In the genomic region with DNA sequence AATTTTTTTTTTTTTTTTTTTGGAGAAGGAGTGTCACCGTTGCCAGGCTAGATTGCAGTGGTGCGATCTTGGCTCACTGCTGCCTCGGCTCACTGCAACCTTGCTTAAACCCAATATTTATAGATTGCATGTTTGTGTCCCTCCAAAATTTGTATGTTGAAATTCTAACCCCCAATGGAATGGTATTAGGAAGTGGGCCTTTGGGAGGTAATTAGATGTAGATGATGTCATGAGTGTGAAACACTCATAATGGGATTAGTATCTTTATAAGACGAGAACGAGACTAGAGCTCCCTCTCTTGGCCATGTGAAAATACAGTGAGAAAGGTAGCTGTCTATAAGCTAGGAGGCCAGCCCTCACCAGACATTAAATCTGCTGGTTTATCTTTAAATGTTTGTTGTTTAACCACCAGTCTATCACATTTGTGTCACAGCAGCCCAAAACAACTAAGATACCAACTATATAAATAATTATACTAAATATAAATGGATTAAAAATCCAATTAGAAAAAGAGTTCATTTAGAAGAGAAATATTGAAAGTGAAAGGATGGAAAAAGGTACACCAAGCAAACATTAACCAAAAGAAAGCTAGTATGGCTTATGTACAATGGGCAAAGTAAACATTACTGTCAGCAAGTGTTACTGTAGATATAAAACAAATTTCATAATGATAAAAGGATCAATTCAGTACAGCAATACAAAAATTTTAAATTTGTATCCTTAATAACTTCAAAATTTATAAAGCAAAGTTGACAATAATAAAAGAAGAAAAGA, we compare ENCODE assay signal across 9 cellular contexts. TPM values are rescaled to one million over a fixed set of nuclear protein-coding genes. Genes with fewer than 3 reads are reported as not detected.
DNase-seq lines count a peak whose midpoint lies in the region; ATAC-seq, FAIRE-seq and TF ChIP-seq lines count a peak whose summit lies in the region.
"Had no signal": no experiment of that assay in that cellular context is flagged by ENCODE, and none has a peak within 500 bp of the region (broad histone marks: within the 10 kb centered on the region; RNA-seq: fewer than 3 reads in every experiment).

No MANE protein-coding gene starts in this region.

- H3K27ac Mint-ChIP-seq in activated naive CD4-positive, alpha-beta T cell treated with anti-CD3 and anti-CD28 coated beads for 36 hours = no peak overlapping the region

- peaks cover 6% of the 10 kb centered on the region; the same call in 1 of the 2 replicates for H3F3A ChIP-seq in MM.1S (ENCODE audit: insufficient read depth, low read length)

- peak; percentile 21 for DNase-seq in stimulated activated CD4-positive, alpha-beta T cell treated with anti-CD3 and anti-CD28 coated beads, Interleukin-4, amount 100 ng/mL, for 24 hours
- DNase-seq in stimulated activated CD4-positive, alpha-beta T cell treated with anti-CD3 and anti-CD28 coated beads, Interleukin-15, amount 100 ng/mL, for 24 hours = no peak
- DNase-seq in HCT116 (ENCODE audit: low read depth, low spot score) = peak; percentile 54
- peak; percentile 84 for DNase-seq in MM.1S
- DNase-seq in GM12878 (ENCODE audit: low read depth, low spot score) = peak; percentile 19
- no peak for DNase-seq in NCI-H187 treated with DMSO at 0.1 percent for 48 hours (lab: John Stamatoyannopoulos, UW)
- no peak for DNase-seq in activated naive CD4-positive, alpha-beta T cell treated with anti-CD3 and anti-CD28 coated beads for 36 hours
- DNase-seq in GDM1 (lab: John Stamatoyannopoulos, UW) = no peak

- H3K27me3 Mint-ChIP-seq in activated naive CD4-positive, alpha-beta T cell treated with anti-CD3 and anti-CD28 coated beads for 36 hours (ENCODE audit: low read depth) = peaks cover 7% of the 10 kb centered on the region

- no peaks in the 10 kb centered on the region for H3K4me1 ChIP-seq in HCT116 (ENCODE audit: control insufficient read depth in 1 of 2, insufficient read depth in 2 of 2, low read length in 2 of 2)
- H3K4me1 ChIP-seq in MM.1S (ENCODE audit: low read length) = peaks cover 5% of the 10 kb centered on the region
- no peaks in the 10 kb centered on the region for H3K4me1 ChIP-seq in GM12878 (ENCODE audit: control insufficient read depth, insufficient read depth, low read length)

- H3K9me3 ChIP-seq in HCT116 (ENCODE audit: control insufficient read depth in 1 of 2, insufficient read depth in 1 of 2, low read depth in 1 of 2, low read length in 2 of 2) = no peaks in the 10 kb centered on the region; a peak in 1 of 4 replicates
- no peaks in the 10 kb centered on the region for H3K9me3 ChIP-seq in MM.1S (replicated peaks; ENCODE audit: insufficient read depth, low read length)
- H3K9me3 ChIP-seq in GM12878 (replicated peaks; ENCODE audit: control insufficient read depth, insufficient read depth, low read length) = no peaks in the 10 kb centered on the region; the same call in 2 of the 3 replicates

- TF ChIP-seq POLR2A in HCT116 (IDR thresholded peaks at IDR 0.05; ENCODE audit: borderline replicate concordance, extremely low read depth, insufficient read depth, insufficient read length) = no peak
- no peak for TF ChIP-seq POLR2A in GM12878 (IDR thresholded peaks at IDR 0.05; ENCODE audit: low read depth, low read length)

- peak; percentile 7 for FAIRE-seq in GM12878 (lab: Jason Lieb, UNC)

- H3K27ac ChIP-seq in HCT116 (ENCODE audit: low read depth, low read length) (no peak overlapping the region), MM.1S (ENCODE audit: low read length) (no peak overlapping the region), GM12878 (ENCODE audit: control insufficient read depth, insufficient read depth) (no peak overlapping the region)
- H3K27ac ChIP-seq: epithelial cell of prostate had no signal

- H3K4me3 ChIP-seq in HCT116 (replicated peaks in 1 of 2; ENCODE audit: low read depth in 1 of 2, low read length in 2 of 2) = no peak overlapping the region
- peak overlapping the region; percentile 16; the same call in 1 of the 2 replicates for H3K4me3 ChIP-seq in MM.1S (ENCODE audit: low read length)
- H3K4me3 ChIP-seq in GM12878 = no peak overlapping the region

- no peak overlapping the region for H3K4me2 ChIP-seq in HCT116 (ENCODE audit: low read length)
- peak overlapping the region; percentile 29 for H3K4me2 ChIP-seq in MM.1S (ENCODE audit: low read depth, low read length)
- H3K4me2 ChIP-seq in GM12878 (ENCODE audit: control insufficient read depth, insufficient read depth) = 0 out of 2 replicates have a peak overlapping the region, but pooled peaks have one; percentile 1

- no peaks in the 10 kb centered on the region for H3K27me3 ChIP-seq in HCT116 (ENCODE audit: insufficient read depth, low read length)
- no peaks in the 10 kb centered on the region for H3K27me3 ChIP-seq in MM.1S (replicated peaks; ENCODE audit: insufficient read depth, low read length)
- no peaks in the 10 kb centered on the region for H3K27me3 ChIP-seq in GM12878 (replicated peaks in 1 of 2; ENCODE audit: control insufficient read depth in 2 of 2, insufficient read depth in 2 of 2, low read length in 1 of 2)

- WGBS in GM12878 (ENCODE audit: insufficient coverage, insufficient replicate concordance, low lambda C conversion rate, missing lambda C conversion rate) = 48% methylated on average over 4 of the region's 5 CpGs

- TF ChIP-seq RAD21 in HCT116 (IDR thresholded peaks at IDR 0.05; ENCODE audit: low read depth) (peak; percentile 53), GM12878 (IDR thresholded peaks at IDR 0.05; ENCODE audit: insufficient read depth, low read depth, low read length) (peak; percentile 51)

- H3K79me2 ChIP-seq in HCT116 (ENCODE audit: insufficient read depth, low read length) (peaks cover 88% of the 10 kb centered on the region), MM.1S (ENCODE audit: low read length) (peaks cover 22% of the 10 kb centered on the region; the same call in 1 of the 2 replicates), GM12878 (ENCODE audit: control insufficient read depth, insufficient read depth, low read length) (no peaks in the 10 kb centered on the region)

- H2AFZ ChIP-seq in HCT116 (ENCODE audit: low read depth, low read length, poor library complexity, severe bottlenecking) (no peak overlapping the region), MM.1S (ENCODE audit: low read length) (no peak overlapping the region), GM12878 (ENCODE audit: control insufficient read depth, low read depth, low read length) (no peak overlapping the region)

- H3K36me3 ChIP-seq in HCT116 (ENCODE audit: control insufficient read depth in 1 of 2, insufficient read depth in 2 of 2, low read length in 2 of 2) = no peaks in the 10 kb centered on the region
- no peaks in the 10 kb centered on the region for H3K36me3 ChIP-seq in MM.1S (replicated peaks; ENCODE audit: insufficient read depth, low read length)
- H3K36me3 ChIP-seq in GM12878 (ENCODE audit: control insufficient read depth in 2 of 2, insufficient read depth in 2 of 2, low read length in 1 of 2) = no peaks in the 10 kb centered on the region

- POLR2A ChIA-PET in HCT116 (lab: Charles Lee) (interaction anchor here (1.1 kb wide), 1 partner anchor 9 kb away, joined by 8 read pairs; a partner anchor contains a TSS), GM12878 (lab: Charles Lee) (interaction anchor here (3.3 kb wide), 1 partner anchor 9 kb away, joined by 14 read pairs; a partner anchor contains a TSS)

- H3K9me2 ChIP-seq in HCT116 (ENCODE audit: insufficient read depth) (no peaks in the 10 kb centered on the region; the same call in 1 of the 2 replicates), MM.1S (replicated peaks; ENCODE audit: insufficient read depth, low read length) (no peaks in the 10 kb centered on the region)

- no peak overlapping the region for H3K4me3 Mint-ChIP-seq in activated naive CD4-positive, alpha-beta T cell treated with anti-CD3 and anti-CD28 coated beads for 36 hours

- CTCF ChIA-PET in HCT116 (lab: Charles Lee) (interaction anchor here (0.6 to 2.5 kb wide), 7 partner anchors 9 to 235 kb away, joined by 3 to 28 read pairs (median 3); a partner anchor contains a TSS), GM12878 (lab: Yijun Ruan, JAX) (interaction anchor here (0.6 to 7.0 kb wide), 9 partner anchors 9 to 992 kb away, joined by 3 to 65 read pairs (median 4); a partner anchor contains a TSS)
- CTCF ChIA-PET in activated naive CD4-positive, alpha-beta T cell treated with anti-CD3 and anti-CD28 coated beads for 36 hours (lab: Charles Lee) = interaction anchor here (0.9 kb wide), 1 partner anchor 9 kb away, joined by 5 read pairs; a partner anchor contains a TSS

- TF ChIP-seq CTCF in HCT116 (IDR thresholded peaks at IDR 0.05 in 2 of 3, conservative IDR thresholded peaks at IDR 0.05 in 1 of 3; ENCODE audit: borderline replicate concordance in 1 of 3, insufficient read depth in 1 of 3, low read depth in 2 of 3, low read length in 2 of 3) (peak; percentile 37 to 66 (median 57); a peak in 5 of 6 replicates), MM.1S (IDR thresholded peaks at IDR 0.05; ENCODE audit: low read length) (peak; percentile 77), GM12878 (IDR thresholded peaks at IDR 0.05 in 2 of 3, conservative IDR thresholded peaks at IDR 0.05 in 1 of 3; ENCODE audit: control insufficient read depth in 2 of 3, extremely low read depth in 1 of 3, insufficient read depth in 1 of 3, low read depth in 3 of 3, low read length in 3 of 3) (peak; percentile 49 to 60 (median 51); a peak in 5 of 6 replicates)

- SMC1A ChIA-PET in GM12878 (lab: Charles Lee; ENCODE audit: uncharacterized antibody, unreplicated experiment) = interaction anchor here (0.9 to 2.4 kb wide), 4 partner anchors 8 to 236 kb away, joined by 3 to 14 read pairs (median 8); a partner anchor contains a TSS

- no peaks in the 10 kb centered on the region for H4K20me1 ChIP-seq in HCT116 (ENCODE audit: insufficient read depth)
- no peaks in the 10 kb centered on the region; the same call in 1 of the 2 replicates for H4K20me1 ChIP-seq in MM.1S (ENCODE audit: insufficient read depth, low read length)
- no peaks in the 10 kb centered on the region for H4K20me1 ChIP-seq in GM12878 (ENCODE audit: control insufficient read depth, insufficient read depth)

- ATAC-seq in HCT116 (peak; percentile 97), GM12878 (peak; percentile 99)

- H3K9ac ChIP-seq in HCT116 (ENCODE audit: low read length) = no peak overlapping the region
- no peak overlapping the region for H3K9ac ChIP-seq in MM.1S (ENCODE audit: low read length)
- no peak overlapping the region for H3K9ac ChIP-seq in GM12878 (ENCODE audit: control insufficient read depth, insufficient read depth, low read length)

- in situ Hi-C loops in GM12878 (cut with MboI) = no loop called here

- RAD21 ChIA-PET in HCT116 (lab: Charles Lee; ENCODE audit: low non-redundant PET in 1 of 2, low total read pairs in 2 of 2, uncharacterized antibody in 2 of 2, unreplicated experiment in 2 of 2) (interaction anchor here in 1 of 2 experiments (0.6 to 0.7 kb wide), 2 partner anchors 8 to 11 kb away, joined by 3 read pairs; no protein-coding TSS in a partner anchor), GM12878 (lab: Charles Lee; ENCODE audit: unreplicated experiment) (interaction anchor here (1.4 to 1.9 kb wide), 3 partner anchors 9 to 235 kb away, joined by 5 to 12 read pairs (median 12); a partner anchor contains a TSS)

- no TSS peak for BruUV-seq in HCT116 (replicated peaks; lab: Mats Ljungman, UMichigan)
- no TSS peak for BruUV-seq in GM12878 (replicated peaks; lab: Mats Ljungman, UMichigan)

- TF ChIP-seq EP300 in GM12878 (IDR thresholded peaks at IDR 0.05; ENCODE audit: borderline replicate concordance in 1 of 2, control insufficient read depth in 1 of 2, low read depth in 2 of 2, low read length in 2 of 2) = no peak

- intact Hi-C loops in HCT116 (cut with micrococcal nuclease) = no loop called here
- intact Hi-C loops in GM12878 (cut with micrococcal nuclease; ENCODE audit: unreplicated experiment) = no loop called here
- intact Hi-C loops in activated naive CD4-positive, alpha-beta T cell treated with anti-CD3 and anti-CD28 coated beads for 36 hours (cut with micrococcal nuclease) = no loop called here

- H3K4me1 Mint-ChIP-seq in activated naive CD4-positive, alpha-beta T cell treated with anti-CD3 and anti-CD28 coated beads for 36 hours (ENCODE audit: low read depth) = no peaks in the 10 kb centered on the region

- peaks cover 11% of the 10 kb centered on the region for H3K9me3 Mint-ChIP-seq in activated naive CD4-positive, alpha-beta T cell treated with anti-CD3 and anti-CD28 coated beads for 36 hours

- peaks cover 26% of the 10 kb centered on the region for H3K36me3 Mint-ChIP-seq in activated naive CD4-positive, alpha-beta T cell treated with anti-CD3 and anti-CD28 coated beads for 36 hours (ENCODE audit: low read depth)

RNA-seq across cellular contexts. Expression of a gene that starts 9.3 kb away (rescaled TPM):
- total RNA-seq in HCT116 (2021; ENCODE audit: unreplicated experiment) = 58.4 TPM
- polyA plus RNA-seq in HCT116 (2012) = 28.5 and 32.8 TPM in 2 replicates
- 23.8 and 29.6 TPM in 2 replicates for total RNA-seq in GM12878 (2013; cell fraction: nucleolus; rRNA removed)
- 7.8 and 8.0 TPM in 2 replicates for total RNA-seq in GM12878 (2014; rRNA removed)
- total RNA-seq in GM12878 (2014; rRNA removed; fragmentation: Illumina TruSeq; extraction: Trizol) = 8.0 and 8.3 TPM in 2 replicates
- total RNA-seq in GM12878 (2021) = 14.1 and 16.3 TPM in 2 replicates
- polyA plus RNA-seq in GM12878 (2011; ENCODE audit: low read depth) = 6.2 TPM
- 7.2 and 9.1 TPM in 2 replicates for polyA plus RNA-seq in GM12878 (2011; rRNA removed)
- polyA plus RNA-seq in GM12878 (2011; cell fraction: cytosol; rRNA removed) = 8.2 and 12.3 TPM in 2 replicates
- polyA plus RNA-seq in GM12878 (2011; cell fraction: nucleus; rRNA removed) = 11.1 and 12.6 TPM in 2 replicates
- polyA plus RNA-seq in GM12878 (2012) = 6.6 and 8.1 TPM in 2 replicates
- 12.6 and 14.0 TPM in 2 replicates for polyA plus RNA-seq in GM12878 (2014; fragmentation: Illumina TruSeq; extraction: Trizol)
- 1 to 10 TPM; 2.2 to 3.2 TPM for polyA plus RNA-seq in GM12878 (2014; fragmentation: Nextera tagmentation; extraction: Ambion mirVana)
- 6.4 and 6.9 TPM in 2 replicates for polyA plus RNA-seq in GM12878 (2014; rRNA removed)
- 1 to 10 TPM; 6.2 to 8.3 TPM for polyA plus RNA-seq in GM12878 (2016; fragmentation: Nextera tagmentation; extraction: Ambion mirVana)
- 27.3 and 32.1 TPM in 2 replicates for polyA minus RNA-seq in GM12878 (2011; rRNA and poly(A)+ RNA removed)
- 4.2 and 5.2 TPM in 2 replicates for polyA minus RNA-seq in GM12878 (2011; cell fraction: cytosol; rRNA and poly(A)+ RNA removed)
- polyA minus RNA-seq in GM12878 (2011; cell fraction: nucleus; rRNA and poly(A)+ RNA removed) = 8.5 and 12.0 TPM in 2 replicates
- total RNA-seq in activated naive CD4-positive, alpha-beta T cell treated with anti-CD3 and anti-CD28 coated beads for 36 hours = 10 to 100 TPM; 13.7 to 13.8 TPM

RNA-seq across cellular contexts. Expression of a gene that starts 42.3 kb away (rescaled TPM):
- not detected for total RNA-seq in HCT116 (2021; ENCODE audit: unreplicated experiment)
- 0.10 TPM in 1 of 2 replicates, not detected in the other for polyA plus RNA-seq in HCT116 (2012)
- not detected in 2 replicates for total RNA-seq in GM12878 (2013; cell fraction: nucleolus; rRNA removed)
- total RNA-seq in GM12878 (2014; rRNA removed) = not detected in 2 replicates
- not detected in 2 replicates for total RNA-seq in GM12878 (2014; rRNA removed; fragmentation: Illumina TruSeq; extraction: Trizol)
- total RNA-seq in GM12878 (2021) = not detected in 2 replicates
- polyA plus RNA-seq in GM12878 (2011; ENCODE audit: low read depth) = not detected
- polyA plus RNA-seq in GM12878 (2011; rRNA removed) = not detected in 2 replicates
- polyA plus RNA-seq in GM12878 (2011; cell fraction: cytosol; rRNA removed) = not detected in 2 replicates
- not detected in 2 replicates for polyA plus RNA-seq in GM12878 (2011; cell fraction: nucleus; rRNA removed)
- not detected in 2 replicates for polyA plus RNA-seq in GM12878 (2012)
- polyA plus RNA-seq in GM12878 (2014; fragmentation: Illumina TruSeq; extraction: Trizol) = not detected in 2 replicates
- polyA plus RNA-seq in GM12878 (2014; fragmentation: Nextera tagmentation; extraction: Ambion mirVana) = not detected
- not detected in 2 replicates for polyA plus RNA-seq in GM12878 (2014; rRNA removed)
- not detected for polyA plus RNA-seq in GM12878 (2016; fragmentation: Nextera tagmentation; extraction: Ambion mirVana)
- polyA minus RNA-seq in GM12878 (2011; rRNA and poly(A)+ RNA removed) = not detected in 2 replicates
- not detected in 2 replicates for polyA minus RNA-seq in GM12878 (2011; cell fraction: cytosol; rRNA and poly(A)+ RNA removed)
- not detected in 2 replicates for polyA minus RNA-seq in GM12878 (2011; cell fraction: nucleus; rRNA and poly(A)+ RNA removed)
- not detected for total RNA-seq in activated naive CD4-positive, alpha-beta T cell treated with anti-CD3 and anti-CD28 coated beads for 36 hours

Comparison
In these comparisons a context has a peak if more than half of its experiments do, and no peak if none do; other contexts are left out.
1. DNase-seq: peak in stimulated activated CD4-positive, alpha-beta T cell treated with anti-CD3 and anti-CD28 coated beads, Interleukin-4, amount 100 ng/mL, for 24 hours (single experiment), HCT116 (single experiment), MM.1S (single experiment) and GM12878 (single experiment); none in stimulated activated CD4-positive, alpha-beta T cell treated with anti-CD3 and anti-CD28 coated beads, Interleukin-15, amount 100 ng/mL, for 24 hours (single experiment), NCI-H187 treated with DMSO at 0.1 percent for 48 hours (single experiment), activated naive CD4-positive, alpha-beta T cell treated with anti-CD3 and anti-CD28 coated beads for 36 hours (single experiment) and GDM1 (single experiment).
2. Peak in every context shown above with its lines, with median percentiles within 50 percentile points of each other: CTCF ChIP-seq.